ENCODE assay signal across 21 cellular contexts in genomic region chr2:74007120-74007519, GRCh38. TPM values are rescaled to one million over a fixed set of nuclear protein-coding genes. Genes with fewer than 3 reads are reported as not detected.
DNase-seq lines count a peak whose midpoint lies in the region; FAIRE-seq and TF ChIP-seq lines count a peak whose summit lies in the region.
"Had no signal": no experiment of that assay in that cellular context is flagged by ENCODE, and none has a peak within 500 bp of the region (broad histone marks: within the 10 kb centered on the region; RNA-seq: fewer than 3 reads in every experiment).

No MANE protein-coding gene starts in this region.

- BruUV-seq in A673 (replicated peaks; lab: Mats Ljungman, UMichigan), result no TSS peak

- TF ChIP-seq CTCF in A673 (conservative IDR thresholded peaks at IDR 0.05; ENCODE audit: low read depth, low read length) (no peak), endothelial cell (IDR thresholded peaks at IDR 0.05; ENCODE audit: unreplicated experiment) (no peak), nephron (IDR thresholded peaks at IDR 0.05; ENCODE audit: unreplicated experiment in 3 of 3) (no peak), prostate gland (IDR thresholded peaks at IDR 0.05) (no peak), HFFc6 (IDR thresholded peaks at IDR 0.05) (no peak)

- peaks cover 44% of the 10 kb centered on the region for H3K4me1 Mint-ChIP-seq in endothelial cell (ENCODE audit: unreplicated experiment)
- H3K4me1 Mint-ChIP-seq in nephron, result peaks cover 82% of the 10 kb centered on the region
- peaks cover 67% of the 10 kb centered on the region for H3K4me1 Mint-ChIP-seq in HFFc6 (ENCODE audit: low read depth)

- POLR2A ChIA-PET in A673 (lab: Charles Lee; ENCODE audit: low non-redundant PET), result no interaction called here

- H3K4me1 ChIP-seq in A673 (ENCODE audit: insufficient read depth, low read length, poor library complexity, severe bottlenecking) (peaks cover 76% of the 10 kb centered on the region), prostate gland (replicated peaks) (peaks cover 20% of the 10 kb centered on the region), Karpas-422 (ENCODE audit: low read length) (peaks cover 9% of the 10 kb centered on the region)

- no peaks in the 10 kb centered on the region for H3K9me2 ChIP-seq in Karpas-422 (replicated peaks; ENCODE audit: insufficient read depth, low read length)

- no peaks in the 10 kb centered on the region for H3K36me3 ChIP-seq in A673 (ENCODE audit: insufficient read depth, low read length, poor library complexity, severe bottlenecking)
- no peaks in the 10 kb centered on the region for H3K36me3 ChIP-seq in prostate gland
- no peaks in the 10 kb centered on the region for H3K36me3 ChIP-seq in Karpas-422 (ENCODE audit: insufficient read depth, low read length)
- H3K36me3 ChIP-seq: thyroid gland had no signal

- peak overlapping the region; percentile 56 for H3K27ac ChIP-seq in A673 (ENCODE audit: low read depth, low read length, poor library complexity, severe bottlenecking)
- no peak overlapping the region for H3K27ac ChIP-seq in prostate gland
- no peak overlapping the region for H3K27ac ChIP-seq in Karpas-422 (ENCODE audit: low read length)
- H3K27ac ChIP-seq: HL-60, thyroid gland had no signal

- no peak overlapping the region for H2AFZ ChIP-seq in Karpas-422 (ENCODE audit: low read length)

- H3K9me3 ChIP-seq in A673 (ENCODE audit: low read depth, low read length, poor library complexity, severe bottlenecking), result no peaks in the 10 kb centered on the region
- no peaks in the 10 kb centered on the region for H3K9me3 ChIP-seq in prostate gland
- H3K9me3 ChIP-seq in Karpas-422 (ENCODE audit: low read length), result no peaks in the 10 kb centered on the region
- H3K9me3 ChIP-seq: thyroid gland had no signal

- peaks cover 3% of the 10 kb centered on the region for H3K36me3 Mint-ChIP-seq in endothelial cell (ENCODE audit: low read depth, unreplicated experiment)
- H3K36me3 Mint-ChIP-seq in nephron (ENCODE audit: low read depth), result peaks cover 18% of the 10 kb centered on the region
- H3K36me3 Mint-ChIP-seq in HFFc6 (ENCODE audit: low read depth), result peaks cover 6% of the 10 kb centered on the region; the same call in 1 of the 2 replicates

- TF ChIP-seq POLR2A in prostate gland (IDR thresholded peaks at IDR 0.05), result no peak
- TF ChIP-seq POLR2A in H54 (IDR thresholded peaks at IDR 0.05; ENCODE audit: low read depth, low read length), result no peak

- CTCF ChIA-PET in A673 (lab: Charles Lee), result no interaction called here

- no peak overlapping the region for H3K4me3 ChIP-seq in A673 (ENCODE audit: low read depth, low read length, poor library complexity, severe bottlenecking)
- no peak overlapping the region for H3K4me3 ChIP-seq in prostate gland
- no peak overlapping the region for H3K4me3 ChIP-seq in Karpas-422 (ENCODE audit: low read length)
- H3K4me3 ChIP-seq: thyroid gland had no signal

- H3K27me3 ChIP-seq in A673 (replicated peaks; ENCODE audit: insufficient read depth, low read depth, low read length, poor library complexity) (no peaks in the 10 kb centered on the region), prostate gland (replicated peaks; ENCODE audit: insufficient read depth) (no peaks in the 10 kb centered on the region), Karpas-422 (ENCODE audit: low read length) (no peaks in the 10 kb centered on the region)
- H3K27me3 ChIP-seq: dorsolateral prefrontal cortex, thyroid gland had no signal

- H3K27me3 Mint-ChIP-seq in endothelial cell (ENCODE audit: unreplicated experiment), result peaks cover 2% of the 10 kb centered on the region
- no peaks in the 10 kb centered on the region for H3K27me3 Mint-ChIP-seq in nephron (ENCODE audit: low read depth)
- no peaks in the 10 kb centered on the region; the same call in 1 of the 2 replicates for H3K27me3 Mint-ChIP-seq in HFFc6 (ENCODE audit: insufficient read depth)
- H3K27me3 Mint-ChIP-seq: activated naive CD8-positive, alpha-beta T cell treated with anti-CD3 and anti-CD28 coated beads for 36 hours; IgD-negative memory B cell; stimulated activated naive B cell treated with anti-CD40 and anti-IgM and Interleukin-4, amounts not matched to agents 10 μg/mL and 1 μg/mL and 100 μg/mL, for 72 hours had no signal

- FAIRE-seq in H54 (lab: Jason Lieb, UNC), result no peak
- FAIRE-seq: GM18507 had no signal

- H3K27ac Mint-ChIP-seq in endothelial cell (ENCODE audit: unreplicated experiment) (no peak overlapping the region), nephron (peak overlapping the region; percentile 30 to 79 (median 32)), HFFc6 (no peak overlapping the region)
- H3K27ac Mint-ChIP-seq: activated naive CD8-positive, alpha-beta T cell treated with anti-CD3 and anti-CD28 coated beads for 36 hours; activated T-helper 1 cell treated with anti-CD3 and anti-CD28 coated beads, Interleukin-12 subunit alpha, Interleukin-12 subunit beta, Interleukin-2, Interleukin-4 antibody, amounts not matched to agents 30 ng/mL and 10 ng/mL and 1 ng/mL, durations not matched to agents 14 hours and 24 hours and 36 hours; IgD-negative memory B cell had no signal

- peaks cover 40% of the 10 kb centered on the region for H4K20me1 ChIP-seq in Karpas-422 (ENCODE audit: insufficient read depth, low read depth, low read length)

- H3K9me3 Mint-ChIP-seq in endothelial cell (ENCODE audit: unreplicated experiment) (no peaks in the 10 kb centered on the region), nephron (no peaks in the 10 kb centered on the region), HFFc6 (no peaks in the 10 kb centered on the region)
- H3K9me3 Mint-ChIP-seq: activated naive CD8-positive, alpha-beta T cell treated with anti-CD3 and anti-CD28 coated beads for 36 hours; activated T-helper 1 cell treated with anti-CD3 and anti-CD28 coated beads, Interleukin-12 subunit alpha, Interleukin-12 subunit beta, Interleukin-2, Interleukin-4 antibody, amounts not matched to agents 30 ng/mL and 10 ng/mL and 1 ng/mL, durations not matched to agents 14 hours and 24 hours and 36 hours; IgD-negative memory B cell; stimulated activated naive B cell treated with anti-CD40 and anti-IgM and Interleukin-4, amounts not matched to agents 10 μg/mL and 1 μg/mL and 100 μg/mL, for 72 hours had no signal

- DNase-seq in A673 (ENCODE audit: low spot score) (no peak), NCI-H69 (lab: John Stamatoyannopoulos, UW) (peak; percentile 3), endothelial cell (ENCODE audit: low spot score) (no peak), prostate gland (ENCODE audit: low spot score) (no peak), Karpas-422 (no peak), H54 (ENCODE audit: insufficient read length, low spot score) (no peak), HFFc6 (no peak)
- DNase-seq: activated CD4-positive, alpha-beta T cell treated with anti-CD3 and anti-CD28 coated beads, Interleukin-2, amount 50 U/mL, for 4 hours; activated naive CD8-positive, alpha-beta T cell treated with anti-CD3 and anti-CD28 coated beads for 36 hours; dorsolateral prefrontal cortex; erythroblast; NCI-H187; NCI-H345; stimulated activated CD4-positive, alpha-beta T cell treated with anti-CD3 and anti-CD28 coated beads, Interleukin-12 subunit alpha, Interleukin-12 subunit beta, amount 100 ng/mL, for 4 hours; stimulated activated naive B cell treated with anti-CD40 and anti-IgM and Interleukin-4, amounts not matched to agents 10 μg/mL and 1 μg/mL and 100 μg/mL, for 72 hours; thyroid gland had no signal

- H3K9ac ChIP-seq in Karpas-422 (ENCODE audit: low read length), result no peak overlapping the region

- H3K4me3 Mint-ChIP-seq in endothelial cell (ENCODE audit: unreplicated experiment), result peak overlapping the region; percentile 27
- peak overlapping the region; percentile 46 to 95 (median 66) for H3K4me3 Mint-ChIP-seq in nephron
- no peak overlapping the region for H3K4me3 Mint-ChIP-seq in HFFc6
- H3K4me3 Mint-ChIP-seq: activated naive CD8-positive, alpha-beta T cell treated with anti-CD3 and anti-CD28 coated beads for 36 hours; activated T-helper 1 cell treated with anti-CD3 and anti-CD28 coated beads, Interleukin-12 subunit alpha, Interleukin-12 subunit beta, Interleukin-2, Interleukin-4 antibody, amounts not matched to agents 30 ng/mL and 10 ng/mL and 1 ng/mL, durations not matched to agents 14 hours and 24 hours and 36 hours; stimulated activated naive B cell treated with anti-CD40 and anti-IgM and Interleukin-4, amounts not matched to agents 10 μg/mL and 1 μg/mL and 100 μg/mL, for 72 hours had no signal

- intact Hi-C loops in A673 (cut with micrococcal nuclease; ENCODE audit: unreplicated experiment), result no loop called here
- intact Hi-C loops in prostate gland (cut with DNase I), result no loop called here

- WGBS in prostate gland, result 69% methylated on average over 4 of the region's 4 CpGs

- H3K79me2 ChIP-seq in Karpas-422 (ENCODE audit: low read length), result peaks cover 59% of the 10 kb centered on the region

- no peak overlapping the region for H3K4me2 ChIP-seq in Karpas-422 (ENCODE audit: low read depth, low read length, poor library complexity, severe bottlenecking)

RNA-seq across cellular contexts. Expression of gene TET3, which starts 22.4 kb away (rescaled TPM):
- total RNA-seq in A673 (2021) (26.3 and 28.7 TPM in 2 replicates), endothelial cell (ENCODE audit: unreplicated experiment) (23.0 TPM), prostate gland (10 to 100 TPM; 12.8 to 13.8 TPM)
- 11.6 and 13.6 TPM in 2 replicates for total RNA-seq in Karpas-422 (2014; rRNA removed; shearing (Covaris generic); ENCODE audit: low replicate concordance)
- 1 to 10 TPM; 3.2 to 3.7 (median 3.4) TPM for total RNA-seq in HFFc6 (2021; fragmentation: NEBNext Ultra II Directional; extraction: Animal tissue kit (Norgen Biotek cat#: 25700))

Comparison
In these comparisons a context has a peak if more than half of its experiments do, and no peak if none do; other contexts are left out.
1. H3K27ac Mint-ChIP-seq: peak in nephron (3 of 3); none in endothelial cell (single experiment) and HFFc6 (single experiment).